Comparison of ENCODE assay signal across 9 cellular contexts in the genomic region with DNA sequence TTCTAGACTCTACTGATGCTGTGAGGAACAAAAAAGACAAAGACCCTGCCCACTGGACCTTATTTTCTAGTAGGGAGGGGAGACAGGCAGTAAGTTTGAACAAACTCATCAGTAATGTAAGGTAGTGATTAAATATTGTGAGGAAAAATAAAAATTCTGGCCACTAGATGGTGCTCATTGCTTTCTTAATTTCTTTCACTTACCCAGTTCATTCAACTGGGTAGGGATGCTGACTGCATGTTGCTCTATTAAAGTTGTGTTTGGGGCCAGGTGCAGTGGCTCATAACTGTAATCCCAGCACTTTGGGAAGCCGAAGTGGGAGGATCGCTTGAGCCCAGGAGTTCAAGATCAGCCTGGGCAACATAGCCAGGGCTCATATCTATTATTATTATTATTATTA. TPM values are rescaled to one million over a fixed set of nuclear protein-coding genes. Genes with fewer than 3 reads are reported as not detected.
A peak's percentile ranks its signal among the peaks of the same experiment; 100 is the strongest.
DNase-seq lines count a peak whose midpoint lies in the region; ATAC-seq and TF ChIP-seq lines count a peak whose summit lies in the region.
"Had no signal": no experiment of that assay in that cellular context is flagged by ENCODE, and none has a peak within 500 bp of the region (broad histone marks: within the 10 kb centered on the region; RNA-seq: fewer than 3 reads in every experiment).

No MANE protein-coding gene starts in this region.

- TF ChIP-seq CTCF in GM13977 (IDR thresholded peaks at IDR 0.05; ENCODE audit: extremely low read depth, insufficient read depth, missing control alignments) = peak; percentile 44
- TF ChIP-seq CTCF in esophagus muscularis mucosa (IDR thresholded peaks at IDR 0.05) = peak; percentile 54 to 64 (median 56)
- peak; percentile 39 to 60 (median 52) for TF ChIP-seq CTCF in nephron (IDR thresholded peaks at IDR 0.05; ENCODE audit: unreplicated experiment in 3 of 3)

- H3K4me1 Mint-ChIP-seq in nephron = no peaks in the 10 kb centered on the region

- H3K9ac ChIP-seq in SK-N-MC (ENCODE audit: insufficient read length) = no peak overlapping the region

- peak; percentile 53 for DNase-seq in AG20443 (ENCODE audit: low spot score)
- no peak for DNase-seq in GM13977 (ENCODE audit: low spot score)
- DNase-seq in NCI-H128 (lab: John Stamatoyannopoulos, UW; ENCODE audit: unreplicated experiment) = peak; percentile 77
- peak; percentile 77 for DNase-seq in SK-N-MC (ENCODE audit: low read depth, low spot score)
- no peak for DNase-seq in esophagus muscularis mucosa (ENCODE audit: extremely low spot score)
- no peak for DNase-seq in stimulated activated CD4-positive, alpha-beta T cell treated with anti-CD3 and anti-CD28 coated beads, Interleukin-15, amount 100 ng/mL, for 24 hours

- H3K27me3 Mint-ChIP-seq in nephron (ENCODE audit: low read depth) = no peaks in the 10 kb centered on the region
- H3K27me3 Mint-ChIP-seq: IgD-negative memory B cell had no signal

- in situ Hi-C loops in GM13977 (cut with MboI; ENCODE audit: low pct_unique_long_range_greater_than_20kb, low sequenced_read_pairs, unreplicated experiment) = no loop called here

- H3K27ac ChIP-seq in SK-N-MC (no peak overlapping the region), esophagus muscularis mucosa (replicated peaks in 1 of 4) (no peak overlapping the region)

- H3K9me3 ChIP-seq in SK-N-MC (ENCODE audit: low read depth, low read length) (no peaks in the 10 kb centered on the region), esophagus muscularis mucosa (no peaks in the 10 kb centered on the region)

- no peak for TF ChIP-seq POLR2A in esophagus muscularis mucosa (IDR thresholded peaks at IDR 0.05; ENCODE audit: low read depth)

- no peaks in the 10 kb centered on the region for H3K27me3 ChIP-seq in esophagus muscularis mucosa

- H3K9me3 Mint-ChIP-seq in nephron = no peaks in the 10 kb centered on the region
- H3K9me3 Mint-ChIP-seq: IgD-negative memory B cell had no signal

- ATAC-seq in HG02678 (IDR thresholded peaks at IDR 0.05; ENCODE audit: unreplicated experiment) = peak; percentile 89

- no peaks in the 10 kb centered on the region for H3K36me3 Mint-ChIP-seq in nephron (ENCODE audit: low read depth)
- H3K36me3 Mint-ChIP-seq: IgD-negative memory B cell had no signal

- 3% methylated on average over 2 of the region's 2 CpGs for WGBS in esophagus muscularis mucosa

- H3K4me3 ChIP-seq in SK-N-MC = no peak overlapping the region
- no peak overlapping the region for H3K4me3 ChIP-seq in esophagus muscularis mucosa

- no peak for TF ChIP-seq EP300 in esophagus muscularis mucosa (IDR thresholded peaks at IDR 0.05)

- no peak overlapping the region for H3K27ac Mint-ChIP-seq in nephron
- H3K27ac Mint-ChIP-seq: IgD-negative memory B cell had no signal

- H3K36me3 ChIP-seq in SK-N-MC (ENCODE audit: insufficient read depth, low read length) = no peaks in the 10 kb centered on the region
- H3K36me3 ChIP-seq in esophagus muscularis mucosa = no peaks in the 10 kb centered on the region

- intact Hi-C loops in esophagus muscularis mucosa (cut with DNase I) = loop anchor here (2.0 kb wide), 2 partner anchors 360 to 456 kb away; no protein-coding TSS in a partner anchor

- H3K4me3 Mint-ChIP-seq in nephron = no peak overlapping the region

- peaks cover 0 to 10% (median 7%) of the 10 kb centered on the region in 4 donors for H3K4me1 ChIP-seq in esophagus muscularis mucosa

RNA-seq across cellular contexts. Expression of a gene that starts 6.3 kb away (rescaled TPM):
- total RNA-seq in esophagus muscularis mucosa = 10 to 100 TPM; 18.4 to 35.3 (median 21.8) TPM

RNA-seq across cellular contexts. Expression of a gene that starts 6.3 kb away (rescaled TPM):
- total RNA-seq in esophagus muscularis mucosa = 10 to 100 TPM; 10.3 to 46.4 (median 16.0) TPM

RNA-seq across cellular contexts. Expression of a gene that starts 23.9 kb away (rescaled TPM):
- 10 to 100 TPM; 11.9 to 21.1 (median 16.1) TPM for total RNA-seq in esophagus muscularis mucosa

Comparison
In these comparisons a context has a peak if more than half of its experiments do, and no peak if none do; other contexts are left out.
1. DNase-seq: peak in AG20443 (single experiment), NCI-H128 (single experiment) and SK-N-MC (single experiment); none in GM13977 (single experiment), esophagus muscularis mucosa (single experiment) and stimulated activated CD4-positive, alpha-beta T cell treated with anti-CD3 and anti-CD28 coated beads, Interleukin-15, amount 100 ng/mL, for 24 hours (single experiment).
2. Peak in every context shown above with its lines, with median percentiles within 50 percentile points of each other: CTCF ChIP-seq.